1 cellular context compared by ENCODE assay signal in the genomic region with DNA sequence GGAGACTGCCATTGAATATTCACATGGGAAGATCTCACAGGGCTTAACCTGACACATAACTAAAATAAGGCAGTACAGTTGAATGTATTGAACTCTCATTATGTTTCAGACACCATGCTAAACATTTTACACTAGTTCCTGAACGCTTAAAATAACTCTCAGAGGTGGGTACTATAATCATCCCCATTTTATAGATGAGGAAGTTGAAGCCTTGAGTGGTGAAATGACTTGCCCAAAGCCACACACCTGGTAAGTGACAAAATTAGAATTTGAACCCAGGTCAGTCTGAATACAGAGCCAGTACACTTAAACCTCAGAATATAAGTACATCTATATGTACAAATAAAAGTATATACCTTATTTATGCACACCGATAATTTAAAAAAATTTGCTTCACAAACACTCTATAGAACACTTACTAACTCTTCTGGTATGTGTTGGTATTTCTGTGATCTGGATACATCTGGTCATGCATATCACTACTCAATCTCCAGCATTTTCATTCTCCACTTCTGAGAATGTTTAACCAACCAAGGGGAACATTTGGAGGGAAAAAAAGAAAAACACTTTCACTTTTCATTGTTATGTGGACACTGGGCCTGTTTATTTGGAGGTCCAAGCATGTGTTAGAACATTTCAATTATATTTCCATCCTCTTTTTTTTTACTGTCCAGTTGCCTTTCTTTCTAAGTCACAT.
TF ChIP-seq lines count a peak whose summit lies in the region.

No MANE protein-coding gene starts in this region.

TF ChIP-seq in WTC11, 78 proteins besides CTCF, POLR2A, EP300 and RAD21 (continued from another document):
- no peak for TF ChIP-seq ZNF121 (CRISPR knock-in tag; IDR thresholded peaks at IDR 0.05)
- TF ChIP-seq GABPB1 (CRISPR knock-in tag; IDR thresholded peaks at IDR 0.05), result no peak
- no peak for TF ChIP-seq SMAD3 (CRISPR knock-in tag; IDR thresholded peaks at IDR 0.05; ENCODE audit: borderline replicate concordance)
- TF ChIP-seq, protein P1, sequence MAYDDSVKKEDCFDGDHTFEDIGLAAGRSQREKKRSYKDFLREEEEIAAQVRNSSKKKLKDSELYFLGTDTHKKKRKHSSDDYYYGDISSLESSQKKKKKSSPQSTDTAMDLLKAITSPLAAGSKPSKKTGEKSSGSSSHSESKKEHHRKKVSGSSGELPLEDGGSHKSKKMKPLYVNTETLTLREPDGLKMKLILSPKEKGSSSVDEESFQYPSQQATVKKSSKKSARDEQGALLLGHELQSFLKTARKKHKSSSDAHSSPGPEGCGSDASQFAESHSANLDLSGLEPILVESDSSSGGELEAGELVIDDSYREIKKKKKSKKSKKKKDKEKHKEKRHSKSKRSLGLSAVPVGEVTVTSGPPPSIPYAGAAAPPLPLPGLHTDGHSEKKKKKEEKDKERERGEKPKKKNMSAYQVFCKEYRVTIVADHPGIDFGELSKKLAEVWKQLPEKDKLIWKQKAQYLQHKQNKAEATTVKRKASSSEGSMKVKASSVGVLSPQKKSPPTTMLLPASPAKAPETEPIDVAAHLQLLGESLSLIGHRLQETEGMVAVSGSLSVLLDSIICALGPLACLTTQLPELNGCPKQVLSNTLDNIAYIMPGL (CRISPR knock-in tag; IDR thresholded peaks at IDR 0.05), result no peak
TF ChIP-seq in WTC11: peak in this region for 0.
